In genomic region chrX:49079489-49080428, GRCh38 we compare ENCODE assay signal across 8 cellular contexts. TPM values are rescaled to one million over a fixed set of nuclear protein-coding genes. Genes with fewer than 3 reads are reported as not detected.
DNase-seq lines count a peak whose midpoint lies in the region; ATAC-seq and TF ChIP-seq lines count a peak whose summit lies in the region.

WDR45 (minus strand) TSS chrX:49079887; CDS start chrX:49078095, 1,792 bp downstream.

- H3K4me3 ChIP-seq in AG04449 (ENCODE audit: low read depth, low read length) (peak within 1 kb of the TSS; percentile 73), OCI-LY3 (ENCODE audit: low read length) (peak within 1 kb of the TSS; percentile 80)

- peak within 1 kb of the TSS; percentile 87 for H3K4me2 ChIP-seq in OCI-LY3 (ENCODE audit: low read length)

- no peaks in the 10 kb centered on the region for H3K79me2 ChIP-seq in OCI-LY3 (ENCODE audit: low read length)

- peaks cover 7% of the 10 kb centered on the region for H3K4me1 ChIP-seq in OCI-LY3 (ENCODE audit: low read length)

- no peaks in the 10 kb centered on the region for H3K36me3 ChIP-seq in OCI-LY3 (replicated peaks; ENCODE audit: low read depth, low read length)

- peak within 1 kb of the TSS; percentile 51; the same call in 1 of the 2 replicates for H2AFZ ChIP-seq in OCI-LY3 (ENCODE audit: low read depth, low read length)

- H3K9ac ChIP-seq in OCI-LY3 (ENCODE audit: low read length) = peak within 1 kb of the TSS; percentile 78

- POLR2A ChIA-PET in AG04449 (lab: Yijun Ruan, JAX) = interaction anchor here (0.6 to 0.7 kb wide), 3 partner anchors 76 to 111 kb away, joined by 3 read pairs; no protein-coding TSS in a partner anchor

- H3K9me3 ChIP-seq in OCI-LY3 (ENCODE audit: insufficient read depth, low read length) = no peaks in the 10 kb centered on the region

- DNase-seq in AG04449 (ENCODE audit: low read depth, low spot score) (no peak), activated T-cell treated with anti-CD3 and anti-CD28 coated beads for 48 hours (ENCODE audit: low read depth) (peak; percentile 50), epithelial cell of prostate (ENCODE audit: low read depth, low spot score) (no peak), mucosa of gallbladder (ENCODE audit: low spot score) (peak; percentile 62)
- peak; percentile 52 for DNase-seq in stimulated activated CD8-positive, alpha-beta memory T cell treated with anti-CD3 and anti-CD28 coated beads, Interleukin-4, amount 100 ng/mL, for 24 hours (ENCODE audit: low read depth)

- no peaks in the 10 kb centered on the region for H4K20me1 ChIP-seq in OCI-LY3 (ENCODE audit: insufficient read depth, low read length)

- CTCF ChIA-PET in AG04449 (lab: Yijun Ruan, JAX) = interaction anchor here (0.7 to 1.3 kb wide), 4 partner anchors 9 to 673 kb away, joined by 3 to 4 read pairs (median 3); no protein-coding TSS in a partner anchor

- TF ChIP-seq CTCF in AG04449 (IDR thresholded peaks at IDR 0.05; ENCODE audit: insufficient read depth, low read length, missing control alignments) (no peak), OCI-LY3 (IDR thresholded peaks at IDR 0.05; ENCODE audit: low read depth, low read length) (no peak)

- ATAC-seq in GM18909 (IDR thresholded peaks at IDR 0.05; ENCODE audit: poor library complexity, unreplicated experiment) = peak; percentile 65
- peak; percentile 53 for ATAC-seq in HG03520 (IDR thresholded peaks at IDR 0.05; ENCODE audit: unreplicated experiment)

- H3K27me3 ChIP-seq in OCI-LY3 (ENCODE audit: low read depth, low read length) = no peaks in the 10 kb centered on the region

- H3K27ac ChIP-seq in OCI-LY3 (ENCODE audit: low read length) (peak within 1 kb of the TSS; percentile 46), epithelial cell of prostate (peak within 1 kb of the TSS; percentile 78)

RNA-seq across cellular contexts. Expression of gene WDR45, which starts in this region (rescaled TPM):
- total RNA-seq in mucosa of gallbladder = 65.5 TPM

Comparison
In these comparisons a context has a peak if more than half of its experiments do, and no peak if none do; other contexts are left out.
1. DNase-seq: peak in activated T-cell treated with anti-CD3 and anti-CD28 coated beads for 48 hours (single experiment), mucosa of gallbladder (single experiment) and stimulated activated CD8-positive, alpha-beta memory T cell treated with anti-CD3 and anti-CD28 coated beads, Interleukin-4, amount 100 ng/mL, for 24 hours (single experiment); none in AG04449 (single experiment) and epithelial cell of prostate (single experiment).